26 cellular contexts compared by ENCODE assay signal in genomic region chr11:74627381-74627780, GRCh38. TPM values are rescaled to one million over a fixed set of nuclear protein-coding genes. Genes with fewer than 3 reads are reported as not detected.
DNase-seq lines count a peak whose midpoint lies in the region; ATAC-seq, FAIRE-seq and TF ChIP-seq lines count a peak whose summit lies in the region.
"Had no signal": no experiment of that assay in that cellular context is flagged by ENCODE, and none has a peak within 500 bp of the region (broad histone marks: within the 10 kb centered on the region; RNA-seq: fewer than 3 reads in every experiment).

No MANE protein-coding gene starts in this region.

- H4K20me1 ChIP-seq in GM12878 (ENCODE audit: control insufficient read depth, insufficient read depth) = no peaks in the 10 kb centered on the region
- H4K20me1 ChIP-seq: BLaER1 treated with 17β-estradiol and CSF1 and Interleukin-3, amounts not matched to agents 10 nM and 100 nM had no signal

- in situ Hi-C loops in GM12878 (cut with MboI) = no loop called here

- no peaks in the 10 kb centered on the region for H3K79me2 ChIP-seq in GM12878 (ENCODE audit: control insufficient read depth, insufficient read depth, low read length)

- H3K27ac ChIP-seq in GM12878 (ENCODE audit: control insufficient read depth, insufficient read depth) = no peak overlapping the region
- H3K27ac ChIP-seq in CD8-positive, alpha-beta memory T cell (ENCODE audit: low read depth, low read length) = no peak overlapping the region
- H3K27ac ChIP-seq: BLaER1 treated with 17β-estradiol and CSF1 and Interleukin-3, amounts not matched to agents 10 nM and 100 nM; Peyer's patch had no signal

- peak; percentile 17 for DNase-seq in activated CD4-positive, alpha-beta memory T cell treated with anti-CD3 and anti-CD28 coated beads for 36 hours
- DNase-seq in activated CD4-positive, alpha-beta memory T cell treated with anti-CD3 and anti-CD28 coated beads, Interleukin-2, amount 10 ng/mL, durations not matched to agents 7 days and 5 days = no peak
- no peak for DNase-seq in stimulated activated naive CD8-positive, alpha-beta T cell treated with anti-CD3 and anti-CD28 coated beads, Interleukin-15, amount 100 ng/mL, for 72 hours
- DNase-seq in stimulated activated naive CD8-positive, alpha-beta T cell treated with anti-CD3 and anti-CD28 coated beads, Interleukin-15, Interleukin-2, amounts not matched to agents 100 U/mL and 50 U/mL, for 24 hours = no peak
- DNase-seq in GM12878 (ENCODE audit: low read depth, low spot score) = no peak
- DNase-seq in CD8-positive, alpha-beta memory T cell = no peak
- DNase-seq: AML-193; CD4-positive, alpha-beta T cell; COR-L47; DMS53; GDM1; Karpas-422; NCI-H1092 treated with DMSO at 0.1 percent for 48 hours; NCI-H1436; NCI-H187; NCI-H2081 treated with DMSO at 0.1 percent for 48 hours; NCI-H2171; NCI-H226; NCI-H510A; NCI-H69; OCI-M1; Peyer's patch; SHP77 treated with DMSO at 0.1 percent for 48 hours had no signal

- no peak overlapping the region for H3K4me3 ChIP-seq in GM12878
- H3K4me3 ChIP-seq in CD8-positive, alpha-beta memory T cell (ENCODE audit: low read length) = no peak overlapping the region
- H3K4me3 ChIP-seq: BLaER1 treated with 17β-estradiol and CSF1 and Interleukin-3, amounts not matched to agents 10 nM and 100 nM; Peyer's patch had no signal

- intact Hi-C loops in activated CD4-positive, alpha-beta memory T cell treated with anti-CD3 and anti-CD28 coated beads for 36 hours (cut with micrococcal nuclease) = no loop called here
- intact Hi-C loops in GM12878 (cut with micrococcal nuclease; ENCODE audit: unreplicated experiment) = no loop called here

- no peaks in the 10 kb centered on the region for H3K9me3 ChIP-seq in GM12878 (replicated peaks; ENCODE audit: control insufficient read depth, insufficient read depth, low read length)
- no peaks in the 10 kb centered on the region for H3K9me3 ChIP-seq in CD8-positive, alpha-beta memory T cell (ENCODE audit: low read length)
- H3K9me3 ChIP-seq: BLaER1 treated with 17β-estradiol and CSF1 and Interleukin-3, amounts not matched to agents 10 nM and 100 nM; Peyer's patch had no signal

- no peak for TF ChIP-seq POLR2A in GM12878 (IDR thresholded peaks at IDR 0.05; ENCODE audit: low read depth, low read length)

- no peak overlapping the region for H3K4me3 Mint-ChIP-seq in activated CD4-positive, alpha-beta memory T cell treated with anti-CD3 and anti-CD28 coated beads for 36 hours
- no peak overlapping the region for H3K4me3 Mint-ChIP-seq in activated CD4-positive, alpha-beta memory T cell treated with anti-CD3 and anti-CD28 coated beads, Interleukin-2, amount 10 ng/mL, durations not matched to agents 7 days and 5 days
- H3K4me3 Mint-ChIP-seq in stimulated activated naive CD8-positive, alpha-beta T cell treated with anti-CD3 and anti-CD28 coated beads, Interleukin-15, amount 100 ng/mL, for 72 hours = no peak overlapping the region
- no peak overlapping the region for H3K4me3 Mint-ChIP-seq in CD8-positive, alpha-beta memory T cell
- H3K4me3 Mint-ChIP-seq: CD4-positive, alpha-beta T cell had no signal

- BruUV-seq in GM12878 (replicated peaks; lab: Mats Ljungman, UMichigan) = no TSS peak

- no peaks in the 10 kb centered on the region for H3K27me3 Mint-ChIP-seq in activated CD4-positive, alpha-beta memory T cell treated with anti-CD3 and anti-CD28 coated beads for 36 hours
- no peaks in the 10 kb centered on the region for H3K27me3 Mint-ChIP-seq in activated CD4-positive, alpha-beta memory T cell treated with anti-CD3 and anti-CD28 coated beads, Interleukin-2, amount 10 ng/mL, durations not matched to agents 7 days and 5 days
- H3K27me3 Mint-ChIP-seq in stimulated activated naive CD8-positive, alpha-beta T cell treated with anti-CD3 and anti-CD28 coated beads, Interleukin-15, amount 100 ng/mL, for 72 hours = no peaks in the 10 kb centered on the region
- no peaks in the 10 kb centered on the region for H3K27me3 Mint-ChIP-seq in CD8-positive, alpha-beta memory T cell
- H3K27me3 Mint-ChIP-seq: CD4-positive, alpha-beta T cell had no signal

- H2AFZ ChIP-seq in GM12878 (ENCODE audit: control insufficient read depth, low read depth, low read length) = no peak overlapping the region; the same call in 1 of the 2 replicates

- H3K9me3 Mint-ChIP-seq in activated CD4-positive, alpha-beta memory T cell treated with anti-CD3 and anti-CD28 coated beads for 36 hours = no peaks in the 10 kb centered on the region
- no peaks in the 10 kb centered on the region for H3K9me3 Mint-ChIP-seq in activated CD4-positive, alpha-beta memory T cell treated with anti-CD3 and anti-CD28 coated beads, Interleukin-2, amount 10 ng/mL, durations not matched to agents 7 days and 5 days
- H3K9me3 Mint-ChIP-seq in stimulated activated naive CD8-positive, alpha-beta T cell treated with anti-CD3 and anti-CD28 coated beads, Interleukin-15, amount 100 ng/mL, for 72 hours = no peaks in the 10 kb centered on the region
- H3K9me3 Mint-ChIP-seq in CD8-positive, alpha-beta memory T cell = no peaks in the 10 kb centered on the region
- H3K9me3 Mint-ChIP-seq: CD4-positive, alpha-beta T cell had no signal

- TF ChIP-seq CTCF in GM12878 (IDR thresholded peaks at IDR 0.05 in 2 of 3, conservative IDR thresholded peaks at IDR 0.05 in 1 of 3; ENCODE audit: control insufficient read depth in 2 of 3, extremely low read depth in 1 of 3, insufficient read depth in 1 of 3, low read depth in 3 of 3, low read length in 3 of 3) = no peak

- H3K4me2 ChIP-seq in GM12878 (ENCODE audit: control insufficient read depth, insufficient read depth) = no peak overlapping the region
- H3K4me2 ChIP-seq: BLaER1 treated with 17β-estradiol and CSF1 and Interleukin-3, amounts not matched to agents 10 nM and 100 nM had no signal

- peaks cover 0 to 12% of the 10 kb centered on the region in 2 experiments; a peak in 2 of 4 replicates for H3K36me3 ChIP-seq in GM12878 (ENCODE audit: control insufficient read depth in 2 of 2, insufficient read depth in 2 of 2, low read length in 1 of 2)
- no peaks in the 10 kb centered on the region for H3K36me3 ChIP-seq in CD8-positive, alpha-beta memory T cell (ENCODE audit: insufficient read depth, low read length)

- ATAC-seq in stimulated activated naive CD8-positive, alpha-beta T cell treated with anti-CD3 and anti-CD28 coated beads, Interleukin-15, amount 100 ng/mL, for 72 hours = peak; percentile 70
- ATAC-seq in stimulated activated naive CD8-positive, alpha-beta T cell treated with anti-CD3 and anti-CD28 coated beads, Interleukin-15, Interleukin-2, amounts not matched to agents 100 U/mL and 50 U/mL, for 24 hours = no peak
- ATAC-seq in GM12878 = peak; percentile 36; the same call in 1 of the 3 replicates
- ATAC-seq in HG03457 (IDR thresholded peaks at IDR 0.05; ENCODE audit: unreplicated experiment) = no peak
- ATAC-seq: HCT116 had no signal

- H3K9ac ChIP-seq in GM12878 (ENCODE audit: control insufficient read depth, insufficient read depth, low read length) = no peak overlapping the region
- H3K9ac ChIP-seq: BLaER1 treated with 17β-estradiol and CSF1 and Interleukin-3, amounts not matched to agents 10 nM and 100 nM had no signal

- POLR2A ChIA-PET in activated CD4-positive, alpha-beta memory T cell treated with anti-CD3 and anti-CD28 coated beads for 36 hours (lab: Charles Lee) = no interaction called here
- POLR2A ChIA-PET in activated CD4-positive, alpha-beta memory T cell treated with anti-CD3 and anti-CD28 coated beads, Interleukin-2, amount 10 ng/mL, durations not matched to agents 7 days and 5 days (lab: Charles Lee) = no interaction called here
- POLR2A ChIA-PET in GM12878 (lab: Charles Lee) = no interaction called here
- POLR2A ChIA-PET in CD8-positive, alpha-beta memory T cell (lab: Charles Lee) = no interaction called here

- peaks cover 48% of the 10 kb centered on the region for H3K36me3 Mint-ChIP-seq in activated CD4-positive, alpha-beta memory T cell treated with anti-CD3 and anti-CD28 coated beads for 36 hours
- peaks cover 70% of the 10 kb centered on the region for H3K36me3 Mint-ChIP-seq in activated CD4-positive, alpha-beta memory T cell treated with anti-CD3 and anti-CD28 coated beads, Interleukin-2, amount 10 ng/mL, durations not matched to agents 7 days and 5 days (ENCODE audit: low read depth)
- H3K36me3 Mint-ChIP-seq in CD8-positive, alpha-beta memory T cell = peaks cover 6 to 67% (median 29%) of the 10 kb centered on the region in 3 donors

- CTCF ChIA-PET in activated CD4-positive, alpha-beta memory T cell treated with anti-CD3 and anti-CD28 coated beads for 36 hours (lab: Charles Lee) = interaction anchor here (1.2 kb wide), 1 partner anchor 19 kb away, joined by 3 read pairs; no protein-coding TSS in a partner anchor
- CTCF ChIA-PET in activated CD4-positive, alpha-beta memory T cell treated with anti-CD3 and anti-CD28 coated beads, Interleukin-2, amount 10 ng/mL, durations not matched to agents 7 days and 5 days (lab: Charles Lee) = no interaction called here
- CTCF ChIA-PET in GM12878 (lab: Yijun Ruan, JAX) = interaction anchor here (0.9 kb wide), 1 partner anchor 16 kb away, joined by 3 read pairs; no protein-coding TSS in a partner anchor
- CTCF ChIA-PET in CD8-positive, alpha-beta memory T cell (lab: Charles Lee) = no interaction called here

- H3K27ac Mint-ChIP-seq in activated CD4-positive, alpha-beta memory T cell treated with anti-CD3 and anti-CD28 coated beads for 36 hours = no peak overlapping the region
- H3K27ac Mint-ChIP-seq in activated CD4-positive, alpha-beta memory T cell treated with anti-CD3 and anti-CD28 coated beads, Interleukin-2, amount 10 ng/mL, durations not matched to agents 7 days and 5 days = no peak overlapping the region
- H3K27ac Mint-ChIP-seq in stimulated activated naive CD8-positive, alpha-beta T cell treated with anti-CD3 and anti-CD28 coated beads, Interleukin-15, amount 100 ng/mL, for 72 hours = no peak overlapping the region
- no peak overlapping the region for H3K27ac Mint-ChIP-seq in CD8-positive, alpha-beta memory T cell
- H3K27ac Mint-ChIP-seq: CD4-positive, alpha-beta T cell had no signal

- TF ChIP-seq RAD21 in GM12878 (IDR thresholded peaks at IDR 0.05; ENCODE audit: insufficient read depth, low read depth, low read length) = no peak

- H3K4me1 Mint-ChIP-seq in activated CD4-positive, alpha-beta memory T cell treated with anti-CD3 and anti-CD28 coated beads for 36 hours (ENCODE audit: low read depth) = peaks cover 3% of the 10 kb centered on the region
- H3K4me1 Mint-ChIP-seq in activated CD4-positive, alpha-beta memory T cell treated with anti-CD3 and anti-CD28 coated beads, Interleukin-2, amount 10 ng/mL, durations not matched to agents 7 days and 5 days = peaks cover 8% of the 10 kb centered on the region
- H3K4me1 Mint-ChIP-seq in stimulated activated naive CD8-positive, alpha-beta T cell treated with anti-CD3 and anti-CD28 coated beads, Interleukin-15, amount 100 ng/mL, for 72 hours = no peaks in the 10 kb centered on the region
- H3K4me1 Mint-ChIP-seq in CD8-positive, alpha-beta memory T cell = no peaks in the 10 kb centered on the region

- SMC1A ChIA-PET in GM12878 (lab: Charles Lee; ENCODE audit: uncharacterized antibody, unreplicated experiment) = no interaction called here

- 89% methylated on average over 3 of the region's 3 CpGs for WGBS in GM12878 (ENCODE audit: insufficient coverage, insufficient replicate concordance, low lambda C conversion rate, missing lambda C conversion rate)

- peaks cover 17% of the 10 kb centered on the region for H3K4me1 ChIP-seq in GM12878 (ENCODE audit: control insufficient read depth, insufficient read depth, low read length)
- H3K4me1 ChIP-seq in CD8-positive, alpha-beta memory T cell (ENCODE audit: insufficient read depth, low read length) = no peaks in the 10 kb centered on the region
- H3K4me1 ChIP-seq: Peyer's patch had no signal

- TF ChIP-seq EP300 in GM12878 (IDR thresholded peaks at IDR 0.05; ENCODE audit: borderline replicate concordance in 1 of 2, control insufficient read depth in 1 of 2, low read depth in 2 of 2, low read length in 2 of 2) = no peak

- no peaks in the 10 kb centered on the region for H3K27me3 ChIP-seq in GM12878 (replicated peaks in 1 of 2; ENCODE audit: control insufficient read depth in 2 of 2, insufficient read depth in 2 of 2, low read length in 1 of 2)
- no peaks in the 10 kb centered on the region for H3K27me3 ChIP-seq in CD8-positive, alpha-beta memory T cell (ENCODE audit: insufficient read depth, low read length, poor library complexity, severe bottlenecking)
- H3K27me3 ChIP-seq: BLaER1 treated with 17β-estradiol and CSF1 and Interleukin-3, amounts not matched to agents 10 nM and 100 nM; Peyer's patch had no signal

- RAD21 ChIA-PET in GM12878 (lab: Charles Lee; ENCODE audit: unreplicated experiment) = no interaction called here

- no peak for FAIRE-seq in GM12878 (lab: Jason Lieb, UNC)

RNA-seq across cellular contexts. Expression of gene POLD3, which starts 35.0 kb away (rescaled TPM):
- total RNA-seq in activated CD4-positive, alpha-beta memory T cell treated with anti-CD3 and anti-CD28 coated beads for 36 hours = 10 to 100 TPM; 60.8 to 61.4 TPM
- total RNA-seq in activated CD4-positive, alpha-beta memory T cell treated with anti-CD3 and anti-CD28 coated beads, Interleukin-2, amount 10 ng/mL, durations not matched to agents 7 days and 5 days = 10 to 100 TPM; 46.5 to 47.5 TPM
- total RNA-seq in GM12878 (2013; cell fraction: nucleolus; rRNA removed) = 52.1 and 58.0 TPM in 2 replicates
- total RNA-seq in GM12878 (2014; rRNA removed) (23.8 and 25.9 TPM in 2 replicates), GM12878 (2014; rRNA removed; fragmentation: Illumina TruSeq; extraction: Trizol) (36.0 and 38.3 TPM in 2 replicates), GM12878 (2021) (36.4 and 39.2 TPM in 2 replicates)
- polyA plus RNA-seq in GM12878 (2011; ENCODE audit: low read depth) = 13.3 TPM
- polyA plus RNA-seq in GM12878 (2011; rRNA removed) (63.7 and 66.4 TPM in 2 replicates), GM12878 (2014; fragmentation: Illumina TruSeq; extraction: Trizol) (41.9 and 54.5 TPM in 2 replicates), GM12878 (2014; fragmentation: Nextera tagmentation; extraction: Ambion mirVana) (10 to 100 TPM; 30.9 to 36.5 TPM), GM12878 (2014; rRNA removed) (25.2 and 29.7 TPM in 2 replicates), GM12878 (2016; fragmentation: Nextera tagmentation; extraction: Ambion mirVana) (10 to 100 TPM; 60.1 to 62.3 TPM)
- polyA plus RNA-seq in GM12878 (2011; cell fraction: cytosol; rRNA removed) = 38.4 and 40.8 TPM in 2 replicates
- polyA plus RNA-seq in GM12878 (2011; cell fraction: nucleus; rRNA removed) = 76.3 and 97.3 TPM in 2 replicates
- polyA plus RNA-seq in GM12878 (2012) = 13.9 and 16.3 TPM in 2 replicates
- polyA minus RNA-seq in GM12878 (2011; rRNA and poly(A)+ RNA removed) = 55.2 and 80.0 TPM in 2 replicates
- polyA minus RNA-seq in GM12878 (2011; cell fraction: cytosol; rRNA and poly(A)+ RNA removed) = 15.9 and 16.1 TPM in 2 replicates
- 23.0 and 34.4 TPM in 2 replicates for polyA minus RNA-seq in GM12878 (2011; cell fraction: nucleus; rRNA and poly(A)+ RNA removed)
- total RNA-seq in CD8-positive, alpha-beta memory T cell = 10 to 100 TPM; 53.8 to 57.5 TPM
- polyA plus RNA-seq in CD8-positive, alpha-beta memory T cell = 20.7 TPM

Comparison
In these comparisons a context has a peak if more than half of its experiments do, and no peak if none do; other contexts are left out.
1. ATAC-seq: peak in stimulated activated naive CD8-positive, alpha-beta T cell treated with anti-CD3 and anti-CD28 coated beads, Interleukin-15, amount 100 ng/mL, for 72 hours (single experiment) and GM12878 (single experiment); none in stimulated activated naive CD8-positive, alpha-beta T cell treated with anti-CD3 and anti-CD28 coated beads, Interleukin-15, Interleukin-2, amounts not matched to agents 100 U/mL and 50 U/mL, for 24 hours (single experiment) and HG03457 (single experiment).
2. CTCF ChIA-PET loops: an anchor here in activated CD4-positive, alpha-beta memory T cell treated with anti-CD3 and anti-CD28 coated beads for 36 hours (1.2 kb wide) and GM12878 (0.9 kb wide); none called in activated CD4-positive, alpha-beta memory T cell treated with anti-CD3 and anti-CD28 coated beads, Interleukin-2, amount 10 ng/mL, durations not matched to agents 7 days and 5 days and CD8-positive, alpha-beta memory T cell.